In genomic region chr4:102416765-102417164, GRCh38 we compare ENCODE assay signal across 27 cellular contexts.
"Had no signal": no experiment of that assay in that cellular context is flagged by ENCODE, and none has a peak within 500 bp of the region (broad histone marks: within the 10 kb centered on the region; RNA-seq: fewer than 3 reads in every experiment).

No MANE protein-coding gene starts in this region.

- ATAC-seq: activated CD8-positive, alpha-beta T cell treated with anti-CD3 and anti-CD28 coated beads for 36 hours; activated naive CD8-positive, alpha-beta T cell treated with anti-CD3 and anti-CD28 coated beads, Interleukin-2, amount 50 U/mL, for 24 hours had no signal

- H3K27ac ChIP-seq: ascending aorta, cardiac muscle cell, VCaP had no signal

- H3K4me3 ChIP-seq: ascending aorta, cardiac muscle cell had no signal

- H3K27me3 ChIP-seq: ascending aorta, cardiac muscle cell had no signal

- DNase-seq: activated B cell treated with CpG ODN at 0.5 μM for 24 hours; activated CD4-positive, alpha-beta memory T cell treated with anti-CD3 and anti-CD28 coated beads for 36 hours; activated CD4-positive, alpha-beta T cell treated with anti-CD3 and anti-CD28 coated beads for 4 hours; activated CD4-positive, alpha-beta T cell treated with anti-CD3 and anti-CD28 coated beads, Interleukin-2, amount 10 ng/mL, durations not matched to agents 24 days and 14 days; activated CD4-positive, alpha-beta T cell treated with anti-CD3 and anti-CD28 coated beads, Interleukin-2, amount 50 U/mL, for 1 hour; activated CD4-positive, alpha-beta T cell treated with anti-CD3 and anti-CD28 coated beads, Interleukin-2, amount 50 U/mL, for 4 hours; activated CD4-positive, CD25-positive, alpha-beta regulatory T cell treated with anti-CD3 and anti-CD28 coated beads, Interleukin-2, amount 50 U/mL, for 72 hours; activated CD8-positive, alpha-beta memory T cell treated with anti-CD3 and anti-CD28 coated beads, Interleukin-2, amount 50 U/mL, for 4 hours; activated CD8-positive, alpha-beta T cell treated with anti-CD3 and anti-CD28 coated beads for 36 hours; activated effector memory CD4-positive, alpha-beta T cell treated with Interleukin-2 at 50 U/mL for 16 hours; activated gamma-delta T cell; activated naive CD4-positive, alpha-beta T cell treated with anti-CD3 and anti-CD28 coated beads, Interleukin-2, amount 10 ng/mL, durations not matched to agents 7 days and 5 days; activated naive CD4-positive, alpha-beta T cell treated with Interleukin-2 at 50 U/mL for 16 hours; activated naive CD8-positive, alpha-beta T cell treated with anti-CD3 and anti-CD28 coated beads, Interleukin-2, amount 10 ng/mL, durations not matched to agents 7 days and 5 days; activated naive CD8-positive, alpha-beta T cell treated with anti-CD3 and anti-CD28 coated beads, Interleukin-2, amount 50 U/mL, for 24 hours; activated T-cell treated with anti-CD3 and anti-CD28 coated beads, Interleukin-2, amount 50 U/mL, for 24 hours; activated T-cell treated with anti-CD3 and anti-CD28 coated beads, Interleukin-2, amount 50 U/mL, for 48 hours; amygdala; anterior cingulate cortex; caudate nucleus; SW 1271; T-helper 1 cell; T-helper 2 cell; T-helper 9 cell had no signal

- H3K9me3 ChIP-seq: ascending aorta had no signal

- H3K4me1 ChIP-seq: ascending aorta had no signal

- H3K36me3 ChIP-seq: ascending aorta, cardiac muscle cell had no signal
